In the genomic region with DNA sequence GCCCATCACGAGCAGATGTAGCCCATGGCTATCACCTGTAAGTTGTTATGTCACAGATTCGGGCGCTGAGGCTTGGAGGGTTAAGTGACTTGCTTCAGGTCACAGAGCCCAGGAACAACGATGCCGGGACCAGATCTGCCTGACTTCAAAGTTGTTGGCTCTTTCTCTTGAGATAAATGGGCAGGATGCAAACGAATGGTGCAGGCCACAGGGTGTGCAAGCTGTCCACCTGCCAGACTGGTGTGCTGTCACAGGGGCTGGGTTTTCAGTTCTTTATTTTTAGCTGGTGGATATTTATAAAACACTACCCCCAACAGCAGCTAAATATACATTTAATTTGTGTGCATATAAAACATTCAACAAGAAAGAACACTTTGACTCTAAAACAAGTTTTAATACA, we compare ENCODE assay signal across 2 cellular contexts.
TF ChIP-seq lines count a peak whose summit lies in the region.

No MANE protein-coding gene starts in this region.

TF ChIP-seq in GM12891, 5 proteins besides CTCF, POLR2A, EP300 and RAD21:
- TF ChIP-seq TAF1 (IDR thresholded peaks at IDR 0.05; ENCODE audit: low read depth, low read length) (no peak), SPI1 (IDR thresholded peaks at IDR 0.05; ENCODE audit: low read depth, low read length) (no peak), POU2F2 (IDR thresholded peaks at IDR 0.05; ENCODE audit: low read depth, low read length) (no peak), PAX5 (IDR thresholded peaks at IDR 0.05; ENCODE audit: insufficient read depth, low read length, severe bottlenecking) (no peak), POLR2AphosphoS5 (IDR thresholded peaks at IDR 0.05; ENCODE audit: low read depth, low read length) (no peak)

TF ChIP-seq in GM12878, 131 proteins besides CTCF, POLR2A, EP300 and RAD21:
- TF ChIP-seq WRNIP1 (IDR thresholded peaks at IDR 0.05; ENCODE audit: borderline replicate concordance, low read depth, low read length) (no peak), HDAC2 (IDR thresholded peaks at IDR 0.05) (no peak), JUND (IDR thresholded peaks at IDR 0.05; ENCODE audit: low read depth, low read length) (no peak), CREB1 (IDR thresholded peaks at IDR 0.05; ENCODE audit: low read depth) (no peak), FOXK2 (IDR thresholded peaks at IDR 0.05) (no peak), NRF1 (conservative IDR thresholded peaks at IDR 0.05; ENCODE audit: low read depth, low read length) (no peak), BRCA1 (IDR thresholded peaks at IDR 0.05; ENCODE audit: low read depth, low read length) (no peak), SPI1 (IDR thresholded peaks at IDR 0.05; ENCODE audit: borderline replicate concordance, insufficient read depth, low read depth, low read length) (no peak), IRF4 (IDR thresholded peaks at IDR 0.05; ENCODE audit: low read depth, low read length) (no peak), TCF7 (IDR thresholded peaks at IDR 0.05; ENCODE audit: borderline replicate concordance) (no peak), ESRRA (IDR thresholded peaks at IDR 0.05; ENCODE audit: low read length) (no peak), JUNB (IDR thresholded peaks at IDR 0.05) (no peak), TCF3 (IDR thresholded peaks at IDR 0.05; ENCODE audit: borderline replicate concordance, insufficient read depth, low read depth, low read length) (no peak), CHD1 (IDR thresholded peaks at IDR 0.05; ENCODE audit: low read depth, low read length) (no peak), SMAD5 (IDR thresholded peaks at IDR 0.05; ENCODE audit: low read depth) (no peak)
- TF ChIP-seq, protein P1, sequence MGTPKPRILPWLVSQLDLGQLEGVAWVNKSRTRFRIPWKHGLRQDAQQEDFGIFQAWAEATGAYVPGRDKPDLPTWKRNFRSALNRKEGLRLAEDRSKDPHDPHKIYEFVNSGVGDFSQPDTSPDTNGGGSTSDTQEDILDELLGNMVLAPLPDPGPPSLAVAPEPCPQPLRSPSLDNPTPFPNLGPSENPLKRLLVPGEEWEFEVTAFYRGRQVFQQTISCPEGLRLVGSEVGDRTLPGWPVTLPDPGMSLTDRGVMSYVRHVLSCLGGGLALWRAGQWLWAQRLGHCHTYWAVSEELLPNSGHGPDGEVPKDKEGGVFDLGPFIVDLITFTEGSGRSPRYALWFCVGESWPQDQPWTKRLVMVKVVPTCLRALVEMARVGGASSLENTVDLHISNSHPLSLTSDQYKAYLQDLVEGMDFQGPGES (IDR thresholded peaks at IDR 0.05) = no peak
- TF ChIP-seq, protein P2, sequence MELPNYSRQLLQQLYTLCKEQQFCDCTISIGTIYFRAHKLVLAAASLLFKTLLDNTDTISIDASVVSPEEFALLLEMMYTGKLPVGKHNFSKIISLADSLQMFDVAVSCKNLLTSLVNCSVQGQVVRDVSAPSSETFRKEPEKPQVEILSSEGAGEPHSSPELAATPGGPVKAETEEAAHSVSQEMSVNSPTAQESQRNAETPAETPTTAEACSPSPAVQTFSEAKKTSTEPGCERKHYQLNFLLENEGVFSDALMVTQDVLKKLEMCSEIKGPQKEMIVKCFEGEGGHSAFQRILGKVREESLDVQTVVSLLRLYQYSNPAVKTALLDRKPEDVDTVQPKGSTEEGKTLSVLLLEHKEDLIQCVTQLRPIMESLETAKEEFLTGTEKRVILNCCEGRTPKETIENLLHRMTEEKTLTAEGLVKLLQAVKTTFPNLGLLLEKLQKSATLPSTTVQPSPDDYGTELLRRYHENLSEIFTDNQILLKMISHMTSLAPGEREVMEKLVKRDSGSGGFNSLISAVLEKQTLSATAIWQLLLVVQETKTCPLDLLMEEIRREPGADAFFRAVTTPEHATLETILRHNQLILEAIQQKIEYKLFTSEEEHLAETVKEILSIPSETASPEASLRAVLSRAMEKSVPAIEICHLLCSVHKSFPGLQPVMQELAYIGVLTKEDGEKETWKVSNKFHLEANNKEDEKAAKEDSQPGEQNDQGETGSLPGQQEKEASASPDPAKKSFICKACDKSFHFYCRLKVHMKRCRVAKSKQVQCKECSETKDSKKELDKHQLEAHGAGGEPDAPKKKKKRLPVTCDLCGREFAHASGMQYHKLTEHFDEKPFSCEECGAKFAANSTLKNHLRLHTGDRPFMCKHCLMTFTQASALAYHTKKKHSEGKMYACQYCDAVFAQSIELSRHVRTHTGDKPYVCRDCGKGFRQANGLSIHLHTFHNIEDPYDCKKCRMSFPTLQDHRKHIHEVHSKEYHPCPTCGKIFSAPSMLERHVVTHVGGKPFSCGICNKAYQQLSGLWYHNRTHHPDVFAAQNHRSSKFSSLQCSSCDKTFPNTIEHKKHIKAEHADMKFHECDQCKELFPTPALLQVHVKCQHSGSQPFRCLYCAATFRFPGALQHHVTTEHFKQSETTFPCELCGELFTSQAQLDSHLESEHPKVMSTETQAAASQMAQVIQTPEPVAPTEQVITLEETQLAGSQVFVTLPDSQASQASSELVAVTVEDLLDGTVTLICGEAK (IDR thresholded peaks at IDR 0.05; ENCODE audit: borderline replicate concordance) = no peak
- TF ChIP-seq, protein P3, sequence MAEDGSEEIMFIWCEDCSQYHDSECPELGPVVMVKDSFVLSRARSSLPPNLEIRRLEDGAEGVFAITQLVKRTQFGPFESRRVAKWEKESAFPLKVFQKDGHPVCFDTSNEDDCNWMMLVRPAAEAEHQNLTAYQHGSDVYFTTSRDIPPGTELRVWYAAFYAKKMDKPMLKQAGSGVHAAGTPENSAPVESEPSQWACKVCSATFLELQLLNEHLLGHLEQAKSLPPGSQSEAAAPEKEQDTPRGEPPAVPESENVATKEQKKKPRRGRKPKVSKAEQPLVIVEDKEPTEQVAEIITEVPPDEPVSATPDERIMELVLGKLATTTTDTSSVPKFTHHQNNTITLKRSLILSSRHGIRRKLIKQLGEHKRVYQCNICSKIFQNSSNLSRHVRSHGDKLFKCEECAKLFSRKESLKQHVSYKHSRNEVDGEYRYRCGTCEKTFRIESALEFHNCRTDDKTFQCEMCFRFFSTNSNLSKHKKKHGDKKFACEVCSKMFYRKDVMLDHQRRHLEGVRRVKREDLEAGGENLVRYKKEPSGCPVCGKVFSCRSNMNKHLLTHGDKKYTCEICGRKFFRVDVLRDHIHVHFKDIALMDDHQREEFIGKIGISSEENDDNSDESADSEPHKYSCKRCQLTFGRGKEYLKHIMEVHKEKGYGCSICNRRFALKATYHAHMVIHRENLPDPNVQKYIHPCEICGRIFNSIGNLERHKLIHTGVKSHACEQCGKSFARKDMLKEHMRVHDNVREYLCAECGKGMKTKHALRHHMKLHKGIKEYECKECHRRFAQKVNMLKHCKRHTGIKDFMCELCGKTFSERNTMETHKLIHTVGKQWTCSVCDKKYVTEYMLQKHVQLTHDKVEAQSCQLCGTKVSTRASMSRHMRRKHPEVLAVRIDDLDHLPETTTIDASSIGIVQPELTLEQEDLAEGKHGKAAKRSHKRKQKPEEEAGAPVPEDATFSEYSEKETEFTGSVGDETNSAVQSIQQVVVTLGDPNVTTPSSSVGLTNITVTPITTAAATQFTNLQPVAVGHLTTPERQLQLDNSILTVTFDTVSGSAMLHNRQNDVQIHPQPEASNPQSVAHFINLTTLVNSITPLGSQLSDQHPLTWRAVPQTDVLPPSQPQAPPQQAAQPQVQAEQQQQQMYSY (CRISPR knock-in tag; IDR thresholded peaks at IDR 0.05) = no peak
- TF ChIP-seq, protein P4, sequence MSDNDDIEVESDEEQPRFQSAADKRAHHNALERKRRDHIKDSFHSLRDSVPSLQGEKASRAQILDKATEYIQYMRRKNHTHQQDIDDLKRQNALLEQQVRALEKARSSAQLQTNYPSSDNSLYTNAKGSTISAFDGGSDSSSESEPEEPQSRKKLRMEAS (IDR thresholded peaks at IDR 0.05; ENCODE audit: low read depth, low read length) = no peak
- TF ChIP-seq, protein P5, sequence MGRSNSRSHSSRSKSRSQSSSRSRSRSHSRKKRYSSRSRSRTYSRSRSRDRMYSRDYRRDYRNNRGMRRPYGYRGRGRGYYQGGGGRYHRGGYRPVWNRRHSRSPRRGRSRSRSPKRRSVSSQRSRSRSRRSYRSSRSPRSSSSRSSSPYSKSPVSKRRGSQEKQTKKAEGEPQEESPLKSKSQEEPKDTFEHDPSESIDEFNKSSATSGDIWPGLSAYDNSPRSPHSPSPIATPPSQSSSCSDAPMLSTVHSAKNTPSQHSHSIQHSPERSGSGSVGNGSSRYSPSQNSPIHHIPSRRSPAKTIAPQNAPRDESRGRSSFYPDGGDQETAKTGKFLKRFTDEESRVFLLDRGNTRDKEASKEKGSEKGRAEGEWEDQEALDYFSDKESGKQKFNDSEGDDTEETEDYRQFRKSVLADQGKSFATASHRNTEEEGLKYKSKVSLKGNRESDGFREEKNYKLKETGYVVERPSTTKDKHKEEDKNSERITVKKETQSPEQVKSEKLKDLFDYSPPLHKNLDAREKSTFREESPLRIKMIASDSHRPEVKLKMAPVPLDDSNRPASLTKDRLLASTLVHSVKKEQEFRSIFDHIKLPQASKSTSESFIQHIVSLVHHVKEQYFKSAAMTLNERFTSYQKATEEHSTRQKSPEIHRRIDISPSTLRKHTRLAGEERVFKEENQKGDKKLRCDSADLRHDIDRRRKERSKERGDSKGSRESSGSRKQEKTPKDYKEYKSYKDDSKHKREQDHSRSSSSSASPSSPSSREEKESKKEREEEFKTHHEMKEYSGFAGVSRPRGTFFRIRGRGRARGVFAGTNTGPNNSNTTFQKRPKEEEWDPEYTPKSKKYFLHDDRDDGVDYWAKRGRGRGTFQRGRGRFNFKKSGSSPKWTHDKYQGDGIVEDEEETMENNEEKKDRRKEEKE (IDR thresholded peaks at IDR 0.05) = no peak
